In genomic region chr1:21089299-21089698, GRCh38 we compare ENCODE assay signal across 11 cellular contexts.
"Had no signal": no experiment of that assay in that cellular context is flagged by ENCODE, and none has a peak within 500 bp of the region (broad histone marks: within the 10 kb centered on the region; RNA-seq: fewer than 3 reads in every experiment).

No MANE protein-coding gene starts in this region.

- H3K4me3 Mint-ChIP-seq: activated T-helper 1 cell treated with anti-CD3 and anti-CD28 coated beads, Interleukin-12 subunit alpha, Interleukin-12 subunit beta, Interleukin-2, Interleukin-4 antibody, amounts not matched to agents 30 ng/mL and 10 ng/mL and 1 ng/mL, durations not matched to agents 14 hours and 24 hours and 36 hours had no signal

- H3K9me3 ChIP-seq: SJSA1 had no signal

- H3K27ac ChIP-seq: SJSA1 had no signal

- H3K9me3 Mint-ChIP-seq: activated T-helper 1 cell treated with anti-CD3 and anti-CD28 coated beads, Interleukin-12 subunit alpha, Interleukin-12 subunit beta, Interleukin-2, Interleukin-4 antibody, amounts not matched to agents 30 ng/mL and 10 ng/mL and 1 ng/mL, durations not matched to agents 14 hours and 24 hours and 36 hours had no signal

- DNase-seq: activated CD4-positive, alpha-beta T cell treated with anti-CD3 and anti-CD28 coated beads for 4 hours; activated naive CD4-positive, alpha-beta T cell; caudate nucleus; cortex of kidney; left cardiac atrium; posterior cingulate gyrus; T-helper 9 cell; trophoblast cell had no signal

- H3K27me3 ChIP-seq: SJSA1 had no signal

- ATAC-seq: left cardiac atrium had no signal

- H3K27ac Mint-ChIP-seq: activated T-helper 1 cell treated with anti-CD3 and anti-CD28 coated beads, Interleukin-12 subunit alpha, Interleukin-12 subunit beta, Interleukin-2, Interleukin-4 antibody, amounts not matched to agents 30 ng/mL and 10 ng/mL and 1 ng/mL, durations not matched to agents 14 hours and 24 hours and 36 hours had no signal

- H3K4me3 ChIP-seq: SJSA1, skin epidermis had no signal
